In the genomic region with DNA sequence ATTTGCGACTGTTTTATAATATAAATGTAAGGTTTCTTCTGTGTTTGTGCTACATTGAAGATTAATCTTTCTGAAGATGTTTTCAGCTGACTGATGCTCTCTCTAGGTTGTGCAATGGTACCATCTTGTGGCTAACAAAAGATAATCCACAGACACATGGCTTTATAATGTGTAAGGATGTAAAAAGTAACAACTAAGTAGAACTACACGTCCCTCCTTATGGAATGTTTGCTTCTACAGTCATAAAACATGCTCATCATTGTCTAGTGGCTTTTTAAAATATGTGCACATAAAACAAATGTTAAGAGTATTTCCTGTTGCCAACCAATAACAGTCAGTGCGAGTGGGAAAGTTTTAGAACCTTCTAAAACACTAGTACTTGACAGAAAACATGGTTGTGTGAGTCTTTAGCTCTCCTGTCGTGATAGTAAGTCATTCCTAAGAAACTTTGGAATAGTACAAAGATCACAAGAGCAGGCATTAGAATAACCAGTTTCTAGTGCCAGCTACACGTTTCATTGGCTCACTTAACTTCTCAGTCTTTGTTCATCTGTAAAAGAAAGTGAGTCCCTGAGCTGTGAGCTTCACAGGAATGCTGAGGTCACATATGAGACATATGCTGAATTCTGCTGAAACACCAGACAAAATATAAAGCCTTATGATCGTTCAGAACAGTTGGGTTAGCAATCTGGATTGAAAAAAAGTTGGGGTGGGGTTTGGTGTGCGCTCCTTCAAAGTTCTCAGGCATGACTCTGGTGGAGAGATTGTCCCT, we compare ENCODE assay signal across 9 cellular contexts.
DNase-seq lines count a peak whose midpoint lies in the region; ATAC-seq, FAIRE-seq and TF ChIP-seq lines count a peak whose summit lies in the region.
"Had no signal": no experiment of that assay in that cellular context is flagged by ENCODE, and none has a peak within 500 bp of the region (broad histone marks: within the 10 kb centered on the region; RNA-seq: fewer than 3 reads in every experiment).

No MANE protein-coding gene starts in this region.

- WGBS in gastroesophageal sphincter (ENCODE audit: low coverage in 1 of 2), 2 donors: 42 to 51% methylated on average over 7 of the region's 7 CpGs

- H3K4me1 ChIP-seq in A673 (ENCODE audit: insufficient read depth, low read length, poor library complexity, severe bottlenecking) (no peaks in the 10 kb centered on the region), HEK293 (ENCODE audit: control insufficient read depth, insufficient read depth, low read length) (no peaks in the 10 kb centered on the region), gastroesophageal sphincter (no peaks in the 10 kb centered on the region)

- H3K4me3 ChIP-seq in A673 (ENCODE audit: low read depth, low read length, poor library complexity, severe bottlenecking) (no peak overlapping the region), HEK293 (ENCODE audit: low read depth, low read length) (no peak overlapping the region), gastroesophageal sphincter (no peak overlapping the region)

- BruUV-seq in A673 (replicated peaks; lab: Mats Ljungman, UMichigan): no TSS peak

- H3K36me3 ChIP-seq in A673 (ENCODE audit: insufficient read depth, low read length, poor library complexity, severe bottlenecking): no peaks in the 10 kb centered on the region
- H3K36me3 ChIP-seq in HEK293 (ENCODE audit: control insufficient read depth in 2 of 2, insufficient read depth in 1 of 2, low read length in 2 of 2): no peaks in the 10 kb centered on the region
- no peaks in the 10 kb centered on the region for H3K36me3 ChIP-seq in gastroesophageal sphincter

- H3K27me3 ChIP-seq in A673 (replicated peaks; ENCODE audit: insufficient read depth, low read depth, low read length, poor library complexity) (no peaks in the 10 kb centered on the region), gastroesophageal sphincter (no peaks in the 10 kb centered on the region)

- no peak for TF ChIP-seq POLR2A in gastroesophageal sphincter (IDR thresholded peaks at IDR 0.05)

- peak; percentile 94 for ATAC-seq in SK-N-SH treated with all-trans-retinoic acid at 6 μM for 48 hours
- ATAC-seq in gastroesophageal sphincter: no peak
- ATAC-seq in HG03342 (IDR thresholded peaks at IDR 0.05; ENCODE audit: unreplicated experiment): no peak

- CTCF ChIA-PET in A673 (lab: Charles Lee) (interaction anchor here (1.2 to 2.1 kb wide), 2 partner anchors 9 to 60 kb away, joined by 3 to 7 read pairs; no protein-coding TSS in a partner anchor), HEK293 (lab: Yijun Ruan, JAX) (interaction anchor here (0.5 to 3.1 kb wide), 17 partner anchors 7 to 1588 kb away, joined by 3 to 18 read pairs (median 4); no protein-coding TSS in a partner anchor)

- intact Hi-C loops in A673 (cut with micrococcal nuclease; ENCODE audit: unreplicated experiment): loop anchor here (2.0 kb wide), 1 partner anchor 61 kb away; no protein-coding TSS in a partner anchor

- POLR2A ChIA-PET in A673 (lab: Charles Lee; ENCODE audit: low non-redundant PET) (no interaction called here), HEK293 (lab: Yijun Ruan, JAX) (no interaction called here)

- peak; percentile 57 for TF ChIP-seq CTCF in A673 (conservative IDR thresholded peaks at IDR 0.05; ENCODE audit: low read depth, low read length)
- TF ChIP-seq CTCF in HEK293 (tag by site-specific recombination; IDR thresholded peaks at IDR 0.05): peak; percentile 38; the same call in 1 of the 2 replicates
- peak; percentile 21 to 58 (median 46) for TF ChIP-seq CTCF in gastroesophageal sphincter (IDR thresholded peaks at IDR 0.05)

- H3K27ac ChIP-seq in A673 (ENCODE audit: low read depth, low read length, poor library complexity, severe bottlenecking) (no peak overlapping the region), HEK293 (ENCODE audit: extremely low read depth, low read depth, low read length) (no peak overlapping the region), gastroesophageal sphincter (no peak overlapping the region)

- no peak for TF ChIP-seq EP300 in gastroesophageal sphincter (IDR thresholded peaks at IDR 0.05)

- DNase-seq in A673 (ENCODE audit: low spot score): peak; percentile 54
- peak; percentile 29 for DNase-seq in smooth muscle cell of the brain vasculature (ENCODE audit: low read depth, low spot score)
- no peak for DNase-seq in NCI-H774 (lab: John Stamatoyannopoulos, UW)
- DNase-seq in GM19239 (ENCODE audit: insufficient read length, low spot score): no peak

- no peaks in the 10 kb centered on the region for H3K9me3 ChIP-seq in A673 (ENCODE audit: low read depth, low read length, poor library complexity, severe bottlenecking)
- no peaks in the 10 kb centered on the region for H3K9me3 ChIP-seq in HEK293 (ENCODE audit: control insufficient read depth, insufficient read depth, low read depth, low read length)
- no peaks in the 10 kb centered on the region for H3K9me3 ChIP-seq in gastroesophageal sphincter

- no peak for FAIRE-seq in GM19239 (lab: Jason Lieb, UNC)
- FAIRE-seq: GM18507 had no signal

TF ChIP-seq in HEK293, 187 proteins besides CTCF, POLR2A, EP300 and RAD21:
- TF ChIP-seq ZNF138 (tag by site-specific recombination; IDR thresholded peaks at IDR 0.05; ENCODE audit: borderline replicate concordance): no peak
- no peak for TF ChIP-seq ZNF48 (tag by site-specific recombination; IDR thresholded peaks at IDR 0.05)
- TF ChIP-seq ZNF654 (tag by site-specific recombination; IDR thresholded peaks at IDR 0.05; ENCODE audit: low read depth): peak; percentile 71
- TF ChIP-seq ZNF26 (tag by site-specific recombination; IDR thresholded peaks at IDR 0.05): no peak
- no peak for TF ChIP-seq ZNF423 (tag by site-specific recombination; IDR thresholded peaks at IDR 0.05)
TF ChIP-seq in HEK293: peak in this region for 1.

TF ChIP-seq in SK-N-SH treated with all-trans-retinoic acid at 6 μM for 48 hours, 23 proteins besides CTCF, POLR2A, EP300 and RAD21:
- TF ChIP-seq ZNF8 (CRISPR knock-in tag; IDR thresholded peaks at IDR 0.05) (no peak), SNAI2 (CRISPR knock-in tag; IDR thresholded peaks at IDR 0.05) (no peak)

Comparison
In these comparisons a context has a peak if more than half of its experiments do, and no peak if none do; other contexts are left out.
1. DNase-seq: peak in A673 (single experiment) and smooth muscle cell of the brain vasculature (single experiment); none in NCI-H774 (single experiment) and GM19239 (single experiment).
2. Peak in every context shown above with its lines, with median percentiles within 50 percentile points of each other: CTCF ChIP-seq.